In the genomic region with DNA sequence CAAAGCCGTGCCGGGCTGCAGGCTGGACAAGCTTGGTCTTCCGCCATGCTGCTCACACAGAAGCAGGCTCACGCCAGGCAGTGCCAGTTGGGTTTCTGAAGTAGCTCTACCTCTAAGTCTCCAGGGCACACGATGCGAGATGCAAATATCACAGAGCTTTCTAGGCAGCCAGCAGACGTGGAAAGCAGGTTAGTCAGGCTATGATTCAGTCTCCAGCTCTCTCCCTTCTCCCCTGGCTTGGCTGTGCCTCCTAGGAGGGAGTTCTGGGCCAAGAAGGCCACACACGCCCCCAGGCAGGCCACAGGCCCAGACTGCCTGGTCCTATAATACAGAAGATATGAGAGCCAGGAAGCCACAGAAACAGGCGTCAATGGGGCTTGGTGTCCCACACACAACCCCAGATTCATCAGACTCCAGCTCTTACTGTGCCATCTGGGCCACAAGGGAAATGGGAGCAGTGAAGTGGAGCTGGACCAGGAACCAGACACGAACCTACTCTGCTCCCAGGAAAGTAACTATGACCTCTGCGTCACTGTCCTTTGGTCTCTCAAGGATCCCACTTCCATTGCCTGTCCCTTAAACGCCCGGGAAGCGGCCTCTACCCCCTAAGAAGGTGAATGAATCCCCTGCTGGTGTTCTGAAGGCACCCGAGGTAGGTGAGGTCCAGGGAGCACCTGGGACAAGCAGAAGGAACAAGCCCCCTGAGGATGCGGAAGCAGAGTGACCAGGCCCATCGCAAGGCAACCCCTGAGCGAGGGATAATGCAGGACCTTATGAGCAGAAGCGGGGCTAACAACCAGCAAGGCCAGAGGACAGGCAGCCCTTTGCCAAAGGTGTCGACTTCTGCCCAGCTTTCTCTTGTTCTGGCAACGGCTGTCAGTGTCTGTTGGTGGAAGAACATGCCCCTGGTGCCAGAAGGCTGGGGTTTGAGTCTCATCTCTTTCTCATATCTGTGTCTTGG, we compare ENCODE assay signal across 8 cellular contexts.
DNase-seq lines count a peak whose midpoint lies in the region; ATAC-seq and TF ChIP-seq lines count a peak whose summit lies in the region.

No MANE protein-coding gene starts in this region.

- peak; percentile 39 to 64 for ATAC-seq in activated naive CD4-positive, alpha-beta T cell treated with anti-CD3 and anti-CD28 coated beads, Interleukin-2, amount 50 U/mL, for 72 hours
- ATAC-seq in left lung (peak; percentile 60), upper lobe of left lung (ENCODE audit: low FRiP score in 2 of 2) (no peak)

- H3K36me3 ChIP-seq in left lung (no peaks in the 10 kb centered on the region), upper lobe of left lung (no peaks in the 10 kb centered on the region), HAP-1 (replicated peaks) (no peaks in the 10 kb centered on the region)

- peak; percentile 16 to 68 for DNase-seq in activated naive CD4-positive, alpha-beta T cell treated with anti-CD3 and anti-CD28 coated beads, Interleukin-2, amount 50 U/mL, for 72 hours (ENCODE audit: low spot score in 2 of 2)
- DNase-seq in activated naive CD4-positive, alpha-beta T cell (lab: John Stamatoyannopoulos, UW) = no peak
- DNase-seq in astrocyte of the hippocampus (ENCODE audit: low read depth, low spot score) (peak; percentile 70), left lung (no peak), upper lobe of left lung (peak; percentile 13 to 31), GOT3 (lab: John Stamatoyannopoulos, UW) (no peak), NCI-H510A treated with DMSO at 0.1 percent for 48 hours (lab: John Stamatoyannopoulos, UW) (no peak), HAP-1 (ENCODE audit: low spot score in 2 of 2) (no peak)

- H3K4me1 ChIP-seq in left lung (peaks cover 35 to 50% of the 10 kb centered on the region in 2 donors), upper lobe of left lung (peaks cover 52 to 94% (median 66%) of the 10 kb centered on the region in 4 donors), HAP-1 (no peaks in the 10 kb centered on the region)

- H3K9me3 Mint-ChIP-seq in activated naive CD4-positive, alpha-beta T cell treated with anti-CD3 and anti-CD28 coated beads, Interleukin-2, amount 50 U/mL, for 72 hours = no peaks in the 10 kb centered on the region

- H3K27ac ChIP-seq in left lung (peak overlapping the region; percentile 39 to 56), upper lobe of left lung (peak overlapping the region; percentile 50 to 87 (median 76))

- H3K27me3 ChIP-seq in left lung = no peaks in the 10 kb centered on the region
- H3K27me3 ChIP-seq in upper lobe of left lung = no peaks in the 10 kb centered on the region
- no peaks in the 10 kb centered on the region for H3K27me3 ChIP-seq in HAP-1 (ENCODE audit: low read depth)

- H3K4me3 ChIP-seq in left lung (no peak overlapping the region), upper lobe of left lung (no peak overlapping the region), HAP-1 (no peak overlapping the region)

- in situ Hi-C loops in HAP-1 (cut with MboI; ENCODE audit: low sequenced_read_pairs) = no loop called here

- H3K9me3 ChIP-seq in left lung (no peaks in the 10 kb centered on the region), upper lobe of left lung (no peaks in the 10 kb centered on the region), HAP-1 (no peaks in the 10 kb centered on the region)

- TF ChIP-seq EP300 in upper lobe of left lung (IDR thresholded peaks at IDR 0.05) = no peak

- H3K36me3 Mint-ChIP-seq in activated naive CD4-positive, alpha-beta T cell treated with anti-CD3 and anti-CD28 coated beads, Interleukin-2, amount 50 U/mL, for 72 hours = no peaks in the 10 kb centered on the region

- TF ChIP-seq CTCF in left lung (IDR thresholded peaks at IDR 0.05) (no peak), upper lobe of left lung (IDR thresholded peaks at IDR 0.05) (no peak)

- intact Hi-C loops in left lung (cut with DNase I) = no loop called here

- 81 to 84% methylated on average over 21 of the region's 21 CpGs for WGBS in upper lobe of left lung, 2 donors

- H3K27ac Mint-ChIP-seq in activated naive CD4-positive, alpha-beta T cell treated with anti-CD3 and anti-CD28 coated beads, Interleukin-2, amount 50 U/mL, for 72 hours = peak overlapping the region; percentile 37 to 83

- no peak for TF ChIP-seq POLR2A in upper lobe of left lung (IDR thresholded peaks at IDR 0.05)

Comparison
In these comparisons a context has a peak if more than half of its experiments do, and no peak if none do; other contexts are left out.
1. DNase-seq: peak in activated naive CD4-positive, alpha-beta T cell treated with anti-CD3 and anti-CD28 coated beads, Interleukin-2, amount 50 U/mL, for 72 hours (2 of 2), astrocyte of the hippocampus (single experiment) and upper lobe of left lung (2 of 2); none in activated naive CD4-positive, alpha-beta T cell (0 of 4), left lung (0 of 2), GOT3 (single experiment), NCI-H510A treated with DMSO at 0.1 percent for 48 hours (single experiment) and HAP-1 (0 of 2).
2. ATAC-seq: peak in activated naive CD4-positive, alpha-beta T cell treated with anti-CD3 and anti-CD28 coated beads, Interleukin-2, amount 50 U/mL, for 72 hours (2 of 2) and left lung (single experiment); none in upper lobe of left lung (0 of 2).